Comparison of ENCODE assay signal across 10 cellular contexts in the genomic region with DNA sequence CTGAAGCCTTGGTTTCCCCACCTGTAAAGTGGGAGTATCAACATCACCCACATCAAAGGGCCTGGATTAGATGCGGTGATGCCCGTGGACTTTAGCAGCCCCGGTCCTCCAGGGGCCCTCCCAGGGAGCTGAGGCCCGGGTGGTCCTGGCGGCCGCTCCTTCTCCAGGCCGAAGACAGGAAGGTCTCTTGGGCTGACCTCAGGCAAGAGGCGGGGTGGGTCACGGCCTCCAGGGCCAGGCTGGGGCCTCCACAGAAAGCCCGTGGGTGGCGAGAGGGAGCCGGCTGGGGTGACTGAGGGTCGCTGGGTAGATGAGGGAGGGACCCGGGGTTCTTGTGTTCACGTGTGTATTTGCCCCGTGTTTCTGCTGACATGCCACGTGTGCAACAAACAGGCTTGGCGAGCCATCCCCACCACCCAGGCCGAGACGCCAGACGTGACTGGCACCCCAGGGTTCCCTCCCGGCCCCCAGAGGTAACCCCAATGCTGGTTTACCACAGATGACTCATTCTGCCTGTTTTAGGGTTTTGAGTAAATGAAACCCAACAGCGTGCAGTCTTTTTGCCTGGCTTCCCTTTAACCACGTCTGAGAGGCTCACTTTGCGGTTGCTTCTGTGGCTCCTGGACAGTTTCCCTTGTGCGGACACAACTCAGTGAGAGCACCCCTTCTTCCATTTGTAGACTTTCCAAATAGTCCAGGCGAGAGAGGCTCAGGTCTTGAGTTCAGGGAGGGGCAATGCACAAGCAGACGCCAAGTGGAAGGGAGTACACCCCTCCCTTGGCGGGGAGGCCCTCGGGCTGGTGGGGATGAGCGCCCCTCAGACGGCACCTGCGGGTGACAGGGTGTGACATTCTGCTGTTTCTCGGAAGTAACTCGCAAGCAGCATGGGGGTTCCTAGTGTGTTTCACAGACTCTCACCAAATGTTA. TPM values are rescaled to one million over a fixed set of nuclear protein-coding genes. Genes with fewer than 3 reads are reported as not detected.
DNase-seq lines count a peak whose midpoint lies in the region; ATAC-seq and TF ChIP-seq lines count a peak whose summit lies in the region.
"Had no signal": no experiment of that assay in that cellular context is flagged by ENCODE, and none has a peak within 500 bp of the region (broad histone marks: within the 10 kb centered on the region; RNA-seq: fewer than 3 reads in every experiment).

No MANE protein-coding gene starts in this region.

- no peaks in the 10 kb centered on the region for H3K36me3 ChIP-seq in effector memory CD4-positive, alpha-beta T cell (ENCODE audit: control insufficient read depth, insufficient read depth, low read length)
- H3K36me3 ChIP-seq in stomach = no peaks in the 10 kb centered on the region
- H3K36me3 ChIP-seq in BE2C = no peaks in the 10 kb centered on the region
- H3K36me3 ChIP-seq: gastroesophageal sphincter had no signal

- TF ChIP-seq POLR2A in stomach (IDR thresholded peaks at IDR 0.05) = no peak

- intact Hi-C loops in stomach (cut with DNase I; ENCODE audit: low total_unique reads) = no loop called here

- peaks cover 4% of the 10 kb centered on the region for H3K4me1 ChIP-seq in effector memory CD4-positive, alpha-beta T cell (ENCODE audit: control insufficient read depth, insufficient read depth, low read length, poor library complexity, severe bottlenecking)
- H3K4me1 ChIP-seq in stomach (peaks cover 15 to 36% (median 30%) of the 10 kb centered on the region in 4 donors), BE2C (no peaks in the 10 kb centered on the region; the same call in 1 of the 2 replicates)

- H3K9me3 ChIP-seq in effector memory CD4-positive, alpha-beta T cell (ENCODE audit: control insufficient read depth, low read length) = no peaks in the 10 kb centered on the region
- H3K9me3 ChIP-seq in stomach = no peaks in the 10 kb centered on the region
- no peaks in the 10 kb centered on the region for H3K9me3 ChIP-seq in BE2C
- H3K9me3 ChIP-seq: gastroesophageal sphincter had no signal

- H3K27me3 ChIP-seq in effector memory CD4-positive, alpha-beta T cell (replicated peaks; ENCODE audit: control insufficient read depth, insufficient read depth, low read length, poor library complexity, severe bottlenecking) = no peaks in the 10 kb centered on the region
- H3K27me3 ChIP-seq in stomach (peaks cover 0 to 12% (median 6%) of the 10 kb centered on the region in 3 donors), BE2C (no peaks in the 10 kb centered on the region)
- H3K27me3 ChIP-seq: gastroesophageal sphincter had no signal

- TF ChIP-seq EP300 in stomach (IDR thresholded peaks at IDR 0.05) = no peak

- no peak overlapping the region for H3K4me3 ChIP-seq in effector memory CD4-positive, alpha-beta T cell (ENCODE audit: insufficient read depth, low read depth, low read length, poor library complexity, severe bottlenecking)
- no peak overlapping the region for H3K4me3 ChIP-seq in stomach
- no peak overlapping the region for H3K4me3 ChIP-seq in BE2C (ENCODE audit: low read depth, low read length)
- H3K4me3 ChIP-seq: gastroesophageal sphincter had no signal

- peak; percentile 44 for DNase-seq in activated CD4-positive, alpha-beta T cell treated with anti-CD3 and anti-CD28 coated beads, Interleukin-2, amount 50 U/mL, for 1 hour
- peak; percentile 27 to 49 (median 47) for DNase-seq in effector memory CD4-positive, alpha-beta T cell
- DNase-seq in stomach (peak; percentile 24), kidney glomerular epithelial cell (lab: John Stamatoyannopoulos, UW) (no peak), BE2C (no peak), NAMALWA (ENCODE audit: low spot score) (no peak), NCI-H526 treated with DMSO at 0.1 percent for 48 hours (lab: John Stamatoyannopoulos, UW) (no peak)
- DNase-seq: NCI-H774 had no signal

- ATAC-seq in HG03432 (IDR thresholded peaks at IDR 0.05; ENCODE audit: unreplicated experiment) = peak; percentile 59
- ATAC-seq: gastroesophageal sphincter had no signal

- no peak overlapping the region for H3K27ac ChIP-seq in effector memory CD4-positive, alpha-beta T cell (ENCODE audit: insufficient read depth, low read length, poor library complexity, severe bottlenecking)
- no peak overlapping the region for H3K27ac ChIP-seq in stomach

- WGBS in stomach, 5 donors = 84 to 95% (median 85%) methylated on average over 15 to 35 of the region's 35 CpGs

- TF ChIP-seq CTCF in stomach (IDR thresholded peaks at IDR 0.05) (no peak), BE2C (IDR thresholded peaks at IDR 0.05; ENCODE audit: low read depth, low read length) (no peak)

RNA-seq across cellular contexts. Expression of a gene that starts 42.9 kb away (rescaled TPM):
- total RNA-seq in stomach = 10 to 100 TPM in 2 of 5 donors, 1 to 10 TPM in 1, under 1 TPM in 1, not detected in 1; 0.58 to 32.6 (median 12.0) TPM
- polyA plus RNA-seq in stomach = 10 to 100 TPM in 1 of 3 donors, 1 to 10 TPM in 1, under 1 TPM in 1; 0.95 to 17.6 (median 8.7) TPM
- polyA plus RNA-seq in BE2C (2012; ENCODE audit: insufficient read depth, insufficient read length, low read depth) = not detected

Comparison
In these comparisons a context has a peak if more than half of its experiments do, and no peak if none do; other contexts are left out.
1. DNase-seq: peak in activated CD4-positive, alpha-beta T cell treated with anti-CD3 and anti-CD28 coated beads, Interleukin-2, amount 50 U/mL, for 1 hour (single experiment), effector memory CD4-positive, alpha-beta T cell (3 of 3) and stomach (single experiment); none in kidney glomerular epithelial cell (single experiment), BE2C (single experiment), NAMALWA (single experiment) and NCI-H526 treated with DMSO at 0.1 percent for 48 hours (single experiment).